Comparison of ENCODE assay signal across 1 cellular context in the genomic region with DNA sequence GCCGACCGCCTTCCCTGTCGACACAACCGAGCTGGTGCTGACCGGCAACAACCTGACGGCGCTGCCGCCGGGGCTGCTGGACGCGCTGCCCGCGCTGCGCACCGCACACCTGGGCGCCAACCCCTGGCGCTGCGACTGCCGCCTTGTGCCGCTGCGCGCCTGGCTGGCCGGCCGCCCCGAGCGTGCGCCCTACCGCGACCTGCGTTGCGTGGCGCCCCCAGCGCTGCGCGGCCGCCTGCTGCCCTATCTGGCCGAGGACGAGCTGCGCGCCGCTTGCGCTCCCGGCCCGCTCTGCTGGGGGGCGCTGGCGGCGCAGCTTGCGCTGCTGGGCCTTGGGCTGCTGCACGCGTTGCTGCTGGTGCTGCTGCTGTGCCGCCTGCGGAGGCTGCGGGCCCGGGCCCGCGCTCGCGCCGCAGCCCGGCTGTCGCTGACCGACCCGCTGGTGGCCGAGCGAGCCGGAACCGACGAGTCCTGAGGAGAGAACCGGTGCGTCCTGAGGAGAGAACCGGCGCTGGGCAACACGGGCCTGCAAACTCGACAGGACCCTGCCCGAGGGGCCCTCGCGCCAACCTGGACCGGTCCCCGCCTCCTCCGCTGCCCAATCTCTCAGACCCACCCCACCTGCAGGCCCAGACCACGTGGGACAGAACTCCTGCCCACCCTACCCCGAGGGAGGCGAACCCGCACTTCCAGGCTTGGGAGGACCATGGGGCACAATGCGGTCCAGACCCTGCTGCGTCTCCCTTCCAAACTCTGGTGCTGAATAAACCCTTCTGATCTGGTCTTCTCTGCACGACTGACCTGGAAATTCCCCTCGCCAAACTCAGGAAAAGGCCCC.
A peak's percentile ranks its signal among the peaks of the same experiment; 100 is the strongest.
TF ChIP-seq lines count a peak whose summit lies in the region.

No MANE protein-coding gene starts in this region.

TF ChIP-seq in WTC11, 78 proteins besides CTCF, POLR2A, EP300 and RAD21 (continued from another document):
- TF ChIP-seq, protein P1, sequence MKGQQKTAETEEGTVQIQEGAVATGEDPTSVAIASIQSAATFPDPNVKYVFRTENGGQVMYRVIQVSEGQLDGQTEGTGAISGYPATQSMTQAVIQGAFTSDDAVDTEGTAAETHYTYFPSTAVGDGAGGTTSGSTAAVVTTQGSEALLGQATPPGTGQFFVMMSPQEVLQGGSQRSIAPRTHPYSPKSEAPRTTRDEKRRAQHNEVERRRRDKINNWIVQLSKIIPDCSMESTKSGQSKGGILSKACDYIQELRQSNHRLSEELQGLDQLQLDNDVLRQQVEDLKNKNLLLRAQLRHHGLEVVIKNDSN (CRISPR knock-in tag; IDR thresholded peaks at IDR 0.05), result peak; percentile 59
- TF ChIP-seq NFATC4 (CRISPR knock-in tag; IDR thresholded peaks at IDR 0.05), result no peak
- TF ChIP-seq, protein P2, sequence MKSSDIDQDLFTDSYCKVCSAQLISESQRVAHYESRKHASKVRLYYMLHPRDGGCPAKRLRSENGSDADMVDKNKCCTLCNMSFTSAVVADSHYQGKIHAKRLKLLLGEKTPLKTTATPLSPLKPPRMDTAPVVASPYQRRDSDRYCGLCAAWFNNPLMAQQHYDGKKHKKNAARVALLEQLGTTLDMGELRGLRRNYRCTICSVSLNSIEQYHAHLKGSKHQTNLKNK (CRISPR knock-in tag; IDR thresholded peaks at IDR 0.05), result no peak
